Comparison of ENCODE assay signal across 8 cellular contexts in the genomic region with DNA sequence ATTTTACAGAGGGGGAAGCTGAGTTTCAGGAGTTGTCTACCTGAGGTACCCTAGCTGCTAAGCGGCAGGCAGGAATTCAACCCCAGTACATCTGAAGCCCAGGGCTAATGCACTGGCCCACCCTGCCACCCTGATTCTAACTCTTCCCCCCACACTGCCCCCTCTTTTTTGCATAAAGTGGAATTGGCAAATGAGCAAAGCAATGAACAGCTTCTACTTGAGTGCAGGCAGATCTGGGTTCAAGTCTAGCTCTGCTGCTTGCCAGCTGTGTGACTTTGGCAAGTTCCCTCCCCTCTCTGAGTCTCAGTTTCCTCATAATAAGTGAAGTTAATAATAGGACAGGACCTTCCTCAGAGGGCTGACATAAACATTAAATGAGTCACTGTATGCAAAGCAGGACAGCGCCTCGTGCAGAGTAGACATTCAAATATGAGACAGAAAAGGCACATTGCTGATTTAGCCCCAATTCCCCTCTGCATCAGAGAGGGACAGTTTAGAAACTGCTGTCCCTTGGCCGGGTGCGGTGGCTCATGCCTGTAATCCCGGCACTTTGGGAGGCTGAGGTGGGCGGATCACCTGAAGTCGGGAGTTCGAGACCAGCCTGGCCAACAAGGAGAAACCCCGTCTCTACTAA.
DNase-seq lines count a peak whose midpoint lies in the region; ATAC-seq and TF ChIP-seq lines count a peak whose summit lies in the region.

No MANE protein-coding gene starts in this region.

- H3K4me2 ChIP-seq in Loucy (ENCODE audit: low read depth, low read length, poor library complexity, severe bottlenecking) = peak overlapping the region; percentile 83

- peak overlapping the region; percentile 72 for H3K4me3 Mint-ChIP-seq in stimulated activated memory B cell treated with anti-CD40 and anti-IgM and Interleukin-4, amounts not matched to agents 10 μg/mL and 1 μg/mL and 100 μg/mL, for 72 hours

- H3K9ac ChIP-seq in Loucy (ENCODE audit: low read depth, low read length, poor library complexity, severe bottlenecking) = peak overlapping the region; percentile 83

- H3K9me3 Mint-ChIP-seq in stimulated activated memory B cell treated with anti-CD40 and anti-IgM and Interleukin-4, amounts not matched to agents 10 μg/mL and 1 μg/mL and 100 μg/mL, for 72 hours = no peaks in the 10 kb centered on the region

- peaks cover 83% of the 10 kb centered on the region for H3K79me2 ChIP-seq in Loucy (ENCODE audit: insufficient read depth, low read length)

- H3K27ac ChIP-seq in brain microvascular endothelial cell = peak overlapping the region; percentile 28

- H3K36me3 Mint-ChIP-seq in stimulated activated memory B cell treated with anti-CD40 and anti-IgM and Interleukin-4, amounts not matched to agents 10 μg/mL and 1 μg/mL and 100 μg/mL, for 72 hours = no peaks in the 10 kb centered on the region

- H3K27me3 ChIP-seq in Loucy (ENCODE audit: insufficient read depth, low read length, poor library complexity, severe bottlenecking) = no peaks in the 10 kb centered on the region
- no peaks in the 10 kb centered on the region for H3K27me3 ChIP-seq in brain microvascular endothelial cell (replicated peaks)

- H3K4me3 ChIP-seq in Loucy (ENCODE audit: low read length, poor library complexity, severe bottlenecking) = peak overlapping the region; percentile 68
- H3K4me3 ChIP-seq in brain microvascular endothelial cell (ENCODE audit: low read depth, low read length) = no peak overlapping the region

- in situ Hi-C loops in GM13976 (cut with MboI; ENCODE audit: low sequenced_read_pairs, unreplicated experiment) (no loop called here), brain microvascular endothelial cell (cut with HindIII; ENCODE audit: low pct_ligation_motif_present, low sequenced_read_pairs) (no loop called here)

- no peaks in the 10 kb centered on the region for H3K9me2 ChIP-seq in Loucy (replicated peaks; ENCODE audit: low read depth, low read length)

- no peaks in the 10 kb centered on the region for H3K36me3 ChIP-seq in Loucy (ENCODE audit: insufficient read depth, low read length)
- H3K36me3 ChIP-seq in brain microvascular endothelial cell (replicated peaks) = no peaks in the 10 kb centered on the region

- H3F3A ChIP-seq in Loucy (ENCODE audit: low read depth) = peaks cover 17% of the 10 kb centered on the region

- H3K27me3 Mint-ChIP-seq in stimulated activated memory B cell treated with anti-CD40 and anti-IgM and Interleukin-4, amounts not matched to agents 10 μg/mL and 1 μg/mL and 100 μg/mL, for 72 hours = no peaks in the 10 kb centered on the region

- H3K9me3 ChIP-seq in Loucy (ENCODE audit: insufficient read depth, low read depth, low read length) = no peaks in the 10 kb centered on the region

- no peaks in the 10 kb centered on the region for H4K20me1 ChIP-seq in Loucy (ENCODE audit: insufficient read depth, low read length, poor library complexity, severe bottlenecking)

- H2AFZ ChIP-seq in Loucy (ENCODE audit: low read length) = no peak overlapping the region

- TF ChIP-seq CTCF in GM13976 (IDR thresholded peaks at IDR 0.05; ENCODE audit: borderline replicate concordance, control extremely low read depth, extremely low read depth, insufficient read depth, missing control alignments) (no peak), Loucy (conservative IDR thresholded peaks at IDR 0.05; ENCODE audit: low read length) (no peak), brain microvascular endothelial cell (IDR thresholded peaks at IDR 0.05; ENCODE audit: low read depth, low read length, missing control alignments) (no peak)

- DNase-seq in GM13976 (ENCODE audit: low spot score) (peak; percentile 77), brain microvascular endothelial cell (peak; percentile 63), NCI-H524 (lab: John Stamatoyannopoulos, UW) (no peak), amygdala (lab: John Stamatoyannopoulos, UW) (no peak)

- ATAC-seq in GM21576 (IDR thresholded peaks at IDR 0.05; ENCODE audit: unreplicated experiment) = peak; percentile 45
- peak; percentile 85 for ATAC-seq in stimulated activated memory B cell treated with anti-CD40 and anti-IgM and Interleukin-4, amounts not matched to agents 10 μg/mL and 1 μg/mL and 100 μg/mL, for 72 hours
- no peak for ATAC-seq in HG03442 (IDR thresholded peaks at IDR 0.05; ENCODE audit: unreplicated experiment)

- H3K4me1 Mint-ChIP-seq in stimulated activated memory B cell treated with anti-CD40 and anti-IgM and Interleukin-4, amounts not matched to agents 10 μg/mL and 1 μg/mL and 100 μg/mL, for 72 hours = peaks cover 91% of the 10 kb centered on the region

- H3K4me1 ChIP-seq in Loucy (ENCODE audit: insufficient read depth, low read length, poor library complexity, severe bottlenecking) = peaks cover 80% of the 10 kb centered on the region

- peak overlapping the region; percentile 83 for H3K27ac Mint-ChIP-seq in stimulated activated memory B cell treated with anti-CD40 and anti-IgM and Interleukin-4, amounts not matched to agents 10 μg/mL and 1 μg/mL and 100 μg/mL, for 72 hours

Comparison
In these comparisons a context has a peak if more than half of its experiments do, and no peak if none do; other contexts are left out.
1. DNase-seq: peak in GM13976 (single experiment) and brain microvascular endothelial cell (single experiment); none in NCI-H524 (0 of 2) and amygdala (0 of 56).